8 cellular contexts compared by ENCODE assay signal in genomic region chr17:4739122-4740024, GRCh38. TPM values are rescaled to one million over a fixed set of nuclear protein-coding genes. Genes with fewer than 3 reads are reported as not detected.
DNase-seq lines count a peak whose midpoint lies in the region; ATAC-seq and TF ChIP-seq lines count a peak whose summit lies in the region.

CXCL16 (minus strand) TSS chr17:4739928; CDS start chr17:4739339, 589 bp downstream.
ZMYND15 (plus strand) TSS chr17:4739833; CDS start chr17:4740549, 716 bp downstream.

- no peak within 1 kb of the TSS for H3K27ac Mint-ChIP-seq in activated CD8-positive, alpha-beta memory T cell treated with anti-CD3 and anti-CD28 coated beads, Interleukin-2, amount 10 ng/mL, durations not matched to agents 7 days and 5 days
- peak within 1 kb of the TSS; percentile 40 for H3K27ac Mint-ChIP-seq in stimulated activated naive CD8-positive, alpha-beta T cell treated with anti-CD3 and anti-CD28 coated beads, Interleukin-15, Interleukin-2, amounts not matched to agents 100 ng/mL and 50 ng/mL, for 24 hours

- no peaks in the 10 kb centered on the region for H3K9me3 ChIP-seq in mucosa of descending colon

- H3K4me1 ChIP-seq in mucosa of descending colon (ENCODE audit: low read depth), result peaks cover 8% of the 10 kb centered on the region

- peak; percentile 75 for ATAC-seq in activated CD8-positive, alpha-beta memory T cell treated with anti-CD3 and anti-CD28 coated beads, Interleukin-2, amount 10 ng/mL, durations not matched to agents 7 days and 5 days
- ATAC-seq in mucosa of descending colon, result peak; percentile 82
- ATAC-seq in HG03469 (IDR thresholded peaks at IDR 0.05; ENCODE audit: unreplicated experiment), result no peak

- intact Hi-C loops in mucosa of descending colon (cut with DNase I, micrococcal nuclease), result no loop called here

- peaks cover 20% of the 10 kb centered on the region for H3K4me1 Mint-ChIP-seq in activated CD8-positive, alpha-beta memory T cell treated with anti-CD3 and anti-CD28 coated beads, Interleukin-2, amount 10 ng/mL, durations not matched to agents 7 days and 5 days
- peaks cover 37% of the 10 kb centered on the region for H3K4me1 Mint-ChIP-seq in stimulated activated naive CD8-positive, alpha-beta T cell treated with anti-CD3 and anti-CD28 coated beads, Interleukin-15, Interleukin-2, amounts not matched to agents 100 ng/mL and 50 ng/mL, for 24 hours (ENCODE audit: low read depth)

- no peak for TF ChIP-seq CTCF in GM12875 (IDR thresholded peaks at IDR 0.05; ENCODE audit: borderline replicate concordance, insufficient read depth, low read depth, low read length)
- no peak for TF ChIP-seq CTCF in epithelial cell of esophagus (IDR thresholded peaks at IDR 0.05; ENCODE audit: insufficient read depth, low read depth, low read length, missing control alignments)
- no peak for TF ChIP-seq CTCF in mucosa of descending colon (IDR thresholded peaks at IDR 0.05)

- DNase-seq in LoVo (ENCODE audit: low spot score) (peak; percentile 58), epithelial cell of esophagus (ENCODE audit: low read depth) (peak; percentile 54), mucosa of descending colon (peak; percentile 77 to 84 (median 81)), T1000 (lab: John Stamatoyannopoulos, UW) (no peak)
- peak; percentile 57 for DNase-seq in activated CD8-positive, alpha-beta memory T cell treated with anti-CD3 and anti-CD28 coated beads, Interleukin-2, amount 10 ng/mL, durations not matched to agents 7 days and 5 days

- H3K36me3 Mint-ChIP-seq in activated CD8-positive, alpha-beta memory T cell treated with anti-CD3 and anti-CD28 coated beads, Interleukin-2, amount 10 ng/mL, durations not matched to agents 7 days and 5 days, result no peaks in the 10 kb centered on the region
- H3K36me3 Mint-ChIP-seq in stimulated activated naive CD8-positive, alpha-beta T cell treated with anti-CD3 and anti-CD28 coated beads, Interleukin-15, Interleukin-2, amounts not matched to agents 100 ng/mL and 50 ng/mL, for 24 hours (ENCODE audit: low read depth), result no peaks in the 10 kb centered on the region

- H3K4me3 Mint-ChIP-seq in activated CD8-positive, alpha-beta memory T cell treated with anti-CD3 and anti-CD28 coated beads, Interleukin-2, amount 10 ng/mL, durations not matched to agents 7 days and 5 days, result peak within 1 kb of the TSS; percentile 71
- peak within 1 kb of the TSS; percentile 81 for H3K4me3 Mint-ChIP-seq in stimulated activated naive CD8-positive, alpha-beta T cell treated with anti-CD3 and anti-CD28 coated beads, Interleukin-15, Interleukin-2, amounts not matched to agents 100 ng/mL and 50 ng/mL, for 24 hours

- peaks cover 30% of the 10 kb centered on the region for H3K27me3 Mint-ChIP-seq in activated CD8-positive, alpha-beta memory T cell treated with anti-CD3 and anti-CD28 coated beads, Interleukin-2, amount 10 ng/mL, durations not matched to agents 7 days and 5 days
- H3K27me3 Mint-ChIP-seq in stimulated activated naive CD8-positive, alpha-beta T cell treated with anti-CD3 and anti-CD28 coated beads, Interleukin-15, Interleukin-2, amounts not matched to agents 100 ng/mL and 50 ng/mL, for 24 hours, result peaks cover 14% of the 10 kb centered on the region

- CTCF ChIA-PET in activated CD8-positive, alpha-beta memory T cell treated with anti-CD3 and anti-CD28 coated beads, Interleukin-2, amount 10 ng/mL, durations not matched to agents 7 days and 5 days (lab: Charles Lee), result interaction anchor here (0.9 to 2.5 kb wide), 3 partner anchors 24 to 33 kb away, joined by 3 to 5 read pairs (median 3); no protein-coding TSS in a partner anchor

- H3K36me3 ChIP-seq in mucosa of descending colon (ENCODE audit: low read depth), result no peaks in the 10 kb centered on the region

- no peaks in the 10 kb centered on the region for H3K9me3 Mint-ChIP-seq in activated CD8-positive, alpha-beta memory T cell treated with anti-CD3 and anti-CD28 coated beads, Interleukin-2, amount 10 ng/mL, durations not matched to agents 7 days and 5 days (ENCODE audit: low read depth)
- no peaks in the 10 kb centered on the region for H3K9me3 Mint-ChIP-seq in stimulated activated naive CD8-positive, alpha-beta T cell treated with anti-CD3 and anti-CD28 coated beads, Interleukin-15, Interleukin-2, amounts not matched to agents 100 ng/mL and 50 ng/mL, for 24 hours

- H3K4me3 ChIP-seq in GM12875 (ENCODE audit: low read depth, low read length) (peak within 1 kb of the TSS; percentile 63), epithelial cell of esophagus (ENCODE audit: low read length) (peak within 1 kb of the TSS; percentile 66), mucosa of descending colon (peak within 1 kb of the TSS; percentile 25)

RNA-seq across cellular contexts. Expression of gene CXCL16, which starts in this region (rescaled TPM):
- total RNA-seq in activated CD8-positive, alpha-beta memory T cell treated with anti-CD3 and anti-CD28 coated beads, Interleukin-2, amount 10 ng/mL, durations not matched to agents 7 days and 5 days, result under 1 TPM; 0.70 to 0.96 TPM
- 10 to 100 TPM; 20.3 to 41.9 (median 30.2) TPM for total RNA-seq in mucosa of descending colon

RNA-seq across cellular contexts. Expression of gene ZMYND15, which starts in this region (rescaled TPM):
- under 1 TPM in 1 of 2 experiments, not detected in 1; 0.12 TPM for total RNA-seq in activated CD8-positive, alpha-beta memory T cell treated with anti-CD3 and anti-CD28 coated beads, Interleukin-2, amount 10 ng/mL, durations not matched to agents 7 days and 5 days
- 1 to 10 TPM; 1.2 to 1.4 (median 1.3) TPM for total RNA-seq in mucosa of descending colon

Comparison
In these comparisons a context has a peak if more than half of its experiments do, and no peak if none do; other contexts are left out.
1. RNA of gene CXCL16 (total RNA-seq): 20.3 to 41.9 TPM in mucosa of descending colon; 0.70 to 0.96 TPM in activated CD8-positive, alpha-beta memory T cell treated with anti-CD3 and anti-CD28 coated beads, Interleukin-2, amount 10 ng/mL, durations not matched to agents 7 days and 5 days; every median in the first group is over 10 times any median in the second.
2. Peak in DNase-seq and ATAC-seq in activated CD8-positive, alpha-beta memory T cell treated with anti-CD3 and anti-CD28 coated beads, Interleukin-2, amount 10 ng/mL, durations not matched to agents 7 days and 5 days; RNA of the genes that start here not detected or under 1 TPM.
3. Peak in every context shown above with its lines, with median percentiles within 50 percentile points of each other: H3K4me3 ChIP-seq.